Comparison of ENCODE assay signal across 7 cellular contexts in genomic region chr17:42566873-42567573, GRCh38. TPM values are rescaled to one million over a fixed set of nuclear protein-coding genes. Genes with fewer than 3 reads are reported as not detected.
A peak's percentile ranks its signal among the peaks of the same experiment; 100 is the strongest.
DNase-seq lines count a peak whose midpoint lies in the region; ATAC-seq lines count a peak whose summit lies in the region.

Gene MLX, plus strand, starts transcription at chr17:42567100. Its CDS starts 25 bp downstream, at chr17:42567125.

- peak; percentile 15 for DNase-seq in NCI-H524 treated with DMSO at 0.1 percent for 48 hours (lab: John Stamatoyannopoulos, UW)
- DNase-seq in activated CD4-positive, alpha-beta T cell treated with anti-CD3 and anti-CD28 coated beads for 48 hours = peak; percentile 94
- DNase-seq in left colon = peak; percentile 95 to 97
- DNase-seq in stimulated activated CD4-positive, alpha-beta T cell treated with anti-CD3 and anti-CD28 coated beads, Interleukin-1b, Interleukin-23, amount 100 ng/mL, for 24 hours (ENCODE audit: low read depth in 4 of 4, low spot score in 1 of 4) = peak; percentile 82 to 87 (median 84)

- H3K27ac ChIP-seq in cingulate gyrus (ENCODE audit: low read depth, low read length) = peak within 1 kb of the TSS; percentile 93

- intact Hi-C loops in left colon (cut with DNase I, micrococcal nuclease) = no loop called here

- ATAC-seq in GM18861 (IDR thresholded peaks at IDR 0.05; ENCODE audit: unreplicated experiment) (peak; percentile 46), HG03439 (IDR thresholded peaks at IDR 0.05; ENCODE audit: unreplicated experiment) (peak; percentile 48), left colon (peak; percentile 76)

RNA-seq across cellular contexts. Expression of gene MLX, which starts in this region (rescaled TPM):
- total RNA-seq in left colon = 10 to 100 TPM; 95.1 to 98.8 TPM

Comparison
In these comparisons a context has a peak if more than half of its experiments do, and no peak if none do; other contexts are left out.
1. Peak in every context shown above with its lines: DNase-seq, ATAC-seq and H3K27ac ChIP-seq.
2. DNase-seq: peak in every context shown above with its lines; median percentile 96 in left colon; 94 in activated CD4-positive, alpha-beta T cell treated with anti-CD3 and anti-CD28 coated beads for 48 hours; 84 in stimulated activated CD4-positive, alpha-beta T cell treated with anti-CD3 and anti-CD28 coated beads, Interleukin-1b, Interleukin-23, amount 100 ng/mL, for 24 hours; 15 in NCI-H524 treated with DMSO at 0.1 percent for 48 hours.